ENCODE assay signal across 12 cellular contexts in the genomic region with DNA sequence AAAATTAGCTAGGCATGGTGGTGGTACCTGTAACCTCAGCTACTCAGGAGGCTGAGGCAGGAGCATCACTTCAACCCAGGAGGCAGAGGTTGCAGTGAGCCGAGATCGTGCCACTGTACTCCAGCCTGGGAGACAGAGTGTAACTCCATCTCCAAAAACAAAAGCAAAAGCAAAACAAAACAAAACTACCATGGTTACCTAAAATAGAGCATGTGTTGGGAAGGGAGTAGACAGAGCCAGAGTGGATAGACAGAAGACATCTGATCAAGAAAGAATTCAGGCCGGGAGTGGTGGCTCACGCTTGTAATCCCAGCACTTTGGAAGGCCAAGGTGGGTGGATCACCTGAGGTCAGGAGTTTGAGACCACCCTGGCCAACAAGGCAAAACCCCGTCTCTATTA. TPM values are rescaled to one million over a fixed set of nuclear protein-coding genes. Genes with fewer than 3 reads are reported as not detected.
A peak's percentile ranks its signal among the peaks of the same experiment; 100 is the strongest.
DNase-seq lines count a peak whose midpoint lies in the region; ATAC-seq and TF ChIP-seq lines count a peak whose summit lies in the region.
"Not testable (repeated sequence)": the region's sequence is repeated elsewhere in the genome, so short reads cannot be mapped to it uniquely, and the experiment has no call there.
"Had no signal": no experiment of that assay in that cellular context is flagged by ENCODE, and none has a peak within 500 bp of the region (broad histone marks: within the 10 kb centered on the region; RNA-seq: fewer than 3 reads in every experiment).

No MANE protein-coding gene starts in this region.

- not testable (repeated sequence) for H3K36me3 ChIP-seq in SJSA1
- peaks cover 33% of the 10 kb centered on the region for H3K36me3 ChIP-seq in endodermal cell (ENCODE audit: control insufficient read depth, insufficient read depth, low read length)

- peaks cover 11% of the 10 kb centered on the region for H3K36me3 Mint-ChIP-seq in activated naive CD8-positive, alpha-beta T cell treated with anti-CD3 and anti-CD28 coated beads, Interleukin-2, amount 10 ng/mL, durations not matched to agents 7 days and 5 days
- H3K36me3 Mint-ChIP-seq in endodermal cell (ENCODE audit: low read depth) = peaks cover 43% of the 10 kb centered on the region

- peak overlapping the region; percentile 54 for H3K27ac Mint-ChIP-seq in activated naive CD8-positive, alpha-beta T cell treated with anti-CD3 and anti-CD28 coated beads, Interleukin-2, amount 10 ng/mL, durations not matched to agents 7 days and 5 days
- peak overlapping the region; percentile 90 for H3K27ac Mint-ChIP-seq in endodermal cell

- H3K4me1 ChIP-seq in SJSA1 (replicated peaks) = peaks cover 12% of the 10 kb centered on the region
- not testable (repeated sequence) for H3K4me1 ChIP-seq in endodermal cell (ENCODE audit: control insufficient read depth, insufficient read depth, low read length)

- H3K27ac ChIP-seq in SJSA1 = peak overlapping the region; percentile 12; the same call in 1 of the 2 replicates
- not testable (repeated sequence) for H3K27ac ChIP-seq in endodermal cell (ENCODE audit: low read depth, low read length)

- not testable (repeated sequence) for TF ChIP-seq CTCF in endodermal cell (conservative IDR thresholded peaks at IDR 0.05)

- not testable (repeated sequence) for H3K9ac ChIP-seq in endodermal cell (ENCODE audit: extremely low read depth, low read length, poor library complexity, severe bottlenecking)

- not testable (repeated sequence) for H3K4me3 Mint-ChIP-seq in activated naive CD8-positive, alpha-beta T cell treated with anti-CD3 and anti-CD28 coated beads, Interleukin-2, amount 10 ng/mL, durations not matched to agents 7 days and 5 days
- peak overlapping the region; percentile 33 for H3K4me3 Mint-ChIP-seq in endodermal cell

- not testable (repeated sequence) for H3K9me3 Mint-ChIP-seq in activated naive CD8-positive, alpha-beta T cell treated with anti-CD3 and anti-CD28 coated beads, Interleukin-2, amount 10 ng/mL, durations not matched to agents 7 days and 5 days; endodermal cell

- ATAC-seq in activated naive CD8-positive, alpha-beta T cell treated with anti-CD3 and anti-CD28 coated beads, Interleukin-2, amount 10 ng/mL, durations not matched to agents 7 days and 5 days (ENCODE audit: low read depth) = not testable (repeated sequence)
- ATAC-seq in sciatic nerve = peak; percentile 27

- H3K4me1 Mint-ChIP-seq in activated naive CD8-positive, alpha-beta T cell treated with anti-CD3 and anti-CD28 coated beads, Interleukin-2, amount 10 ng/mL, durations not matched to agents 7 days and 5 days = not testable (repeated sequence)
- peaks cover 26% of the 10 kb centered on the region for H3K4me1 Mint-ChIP-seq in endodermal cell

- peak; percentile 67 for DNase-seq in Caki2 (ENCODE audit: low read depth)
- peak; percentile 37 for DNase-seq in LHCN-M2 (ENCODE audit: low read depth)
- DNase-seq in SJSA1 (ENCODE audit: low read depth in 1 of 2, low spot score in 2 of 2); activated naive CD8-positive, alpha-beta T cell treated with anti-CD3 and anti-CD28 coated beads, Interleukin-2, amount 10 ng/mL, durations not matched to agents 7 days and 5 days; endodermal cell; sciatic nerve (ENCODE audit: low spot score): not testable (repeated sequence)
- peak; percentile 52 for DNase-seq in left kidney (ENCODE audit: low read depth, low spot score)

- POLR2A ChIA-PET in activated naive CD8-positive, alpha-beta T cell treated with anti-CD3 and anti-CD28 coated beads, Interleukin-2, amount 10 ng/mL, durations not matched to agents 7 days and 5 days (lab: Charles Lee) = not testable (repeated sequence)

- not testable (repeated sequence) for H3K27me3 Mint-ChIP-seq in activated naive CD8-positive, alpha-beta T cell treated with anti-CD3 and anti-CD28 coated beads, Interleukin-2, amount 10 ng/mL, durations not matched to agents 7 days and 5 days; endodermal cell (ENCODE audit: insufficient read depth)

- intact Hi-C loops in sciatic nerve (cut with DNase I) = not testable (repeated sequence)

- WGBS in endodermal cell (ENCODE audit: insufficient coverage in 1 of 2, insufficient read length in 1 of 2), 2 experiments = 94 to 95% methylated on average over 2 to 5 of the region's 5 CpGs

- in situ Hi-C loops in Caki2 (cut with HindIII; ENCODE audit: low pct_unique_long_range_greater_than_20kb, low sequenced_read_pairs) = not testable (repeated sequence)

- H3K27me3 ChIP-seq in SJSA1 (replicated peaks); endodermal cell (ENCODE audit: control insufficient read depth, insufficient read depth, low read length, poor library complexity, severe bottlenecking): not testable (repeated sequence)

- not testable (repeated sequence) for H3K4me3 ChIP-seq in SJSA1; endodermal cell (ENCODE audit: low read length)

- not testable (repeated sequence) for H3K9me3 ChIP-seq in SJSA1 (replicated peaks); endodermal cell (ENCODE audit: control insufficient read depth, low read length)

RNA-seq across cellular contexts. Expression of a gene that starts 41.7 kb away (rescaled TPM):
- not detected in 2 replicates for total RNA-seq in Caki2 (2014; rRNA removed; shearing (Covaris generic); ENCODE audit: low replicate concordance)
- total RNA-seq in LHCN-M2 (2014; rRNA removed) = not detected in 2 replicates
- 3.5 TPM for polyA plus RNA-seq in LHCN-M2 (2012)
- not detected in 2 replicates for total RNA-seq in SJSA1 (2014; rRNA removed; shearing (Covaris generic))
- total RNA-seq in activated naive CD8-positive, alpha-beta T cell treated with anti-CD3 and anti-CD28 coated beads, Interleukin-2, amount 10 ng/mL, durations not matched to agents 7 days and 5 days = not detected
- not detected for total RNA-seq in endodermal cell
- polyA plus RNA-seq in endodermal cell (2013, experiment 1 of 2) = not detected
- not detected for polyA plus RNA-seq in endodermal cell (2013, experiment 2 of 2)
- total RNA-seq in sciatic nerve = not detected
- total RNA-seq: A673, G401, H1, K562, OCI-LY7 had no signal
- polyA plus RNA-seq: H1 had no signal

RNA-seq across cellular contexts. Expression of a gene that starts 46.1 kb away (rescaled TPM):
- total RNA-seq in Caki2 (2014; rRNA removed; shearing (Covaris generic); ENCODE audit: low replicate concordance) = 1.4 TPM in 1 of 2 replicates, not detected in the other
- total RNA-seq in LHCN-M2 (2014; rRNA removed) (not detected in 2 replicates), endodermal cell (not detected), sciatic nerve (1.2 TPM)
- polyA plus RNA-seq in LHCN-M2 (2012) = 0.15 TPM
- total RNA-seq in SJSA1 (2014; rRNA removed; shearing (Covaris generic)) = 1.7 TPM in 1 of 2 replicates, not detected in the other
- total RNA-seq in activated naive CD8-positive, alpha-beta T cell treated with anti-CD3 and anti-CD28 coated beads, Interleukin-2, amount 10 ng/mL, durations not matched to agents 7 days and 5 days = 10 to 100 TPM; 86.1 to 86.2 TPM
- polyA plus RNA-seq in endodermal cell (2013, experiment 1 of 2) = not detected
- not detected for polyA plus RNA-seq in endodermal cell (2013, experiment 2 of 2)
- total RNA-seq: A673, G401, H1 had no signal

Comparison
In these comparisons a context has a peak if more than half of its experiments do, and no peak if none do; other contexts are left out.
1. RNA of a gene that starts 46.1 kb away (total RNA-seq): 86.1 to 86.2 TPM in activated naive CD8-positive, alpha-beta T cell treated with anti-CD3 and anti-CD28 coated beads, Interleukin-2, amount 10 ng/mL, durations not matched to agents 7 days and 5 days; 1.7 TPM in SJSA1, 1.4 TPM in Caki2, 1.2 TPM in sciatic nerve (single experiment), not detected in endodermal cell and not detected in LHCN-M2; every median in the first group is over 10 times any median in the second.